In genomic region chr17:40542562-40543411, GRCh38 we compare ENCODE assay signal across 1 cellular context.
TF ChIP-seq lines count a peak whose summit lies in the region.

No MANE protein-coding gene starts in this region.

TF ChIP-seq in HepG2, 621 proteins besides CTCF, POLR2A, EP300 and RAD21 (continued from another document):
- TF ChIP-seq, protein P1, sequence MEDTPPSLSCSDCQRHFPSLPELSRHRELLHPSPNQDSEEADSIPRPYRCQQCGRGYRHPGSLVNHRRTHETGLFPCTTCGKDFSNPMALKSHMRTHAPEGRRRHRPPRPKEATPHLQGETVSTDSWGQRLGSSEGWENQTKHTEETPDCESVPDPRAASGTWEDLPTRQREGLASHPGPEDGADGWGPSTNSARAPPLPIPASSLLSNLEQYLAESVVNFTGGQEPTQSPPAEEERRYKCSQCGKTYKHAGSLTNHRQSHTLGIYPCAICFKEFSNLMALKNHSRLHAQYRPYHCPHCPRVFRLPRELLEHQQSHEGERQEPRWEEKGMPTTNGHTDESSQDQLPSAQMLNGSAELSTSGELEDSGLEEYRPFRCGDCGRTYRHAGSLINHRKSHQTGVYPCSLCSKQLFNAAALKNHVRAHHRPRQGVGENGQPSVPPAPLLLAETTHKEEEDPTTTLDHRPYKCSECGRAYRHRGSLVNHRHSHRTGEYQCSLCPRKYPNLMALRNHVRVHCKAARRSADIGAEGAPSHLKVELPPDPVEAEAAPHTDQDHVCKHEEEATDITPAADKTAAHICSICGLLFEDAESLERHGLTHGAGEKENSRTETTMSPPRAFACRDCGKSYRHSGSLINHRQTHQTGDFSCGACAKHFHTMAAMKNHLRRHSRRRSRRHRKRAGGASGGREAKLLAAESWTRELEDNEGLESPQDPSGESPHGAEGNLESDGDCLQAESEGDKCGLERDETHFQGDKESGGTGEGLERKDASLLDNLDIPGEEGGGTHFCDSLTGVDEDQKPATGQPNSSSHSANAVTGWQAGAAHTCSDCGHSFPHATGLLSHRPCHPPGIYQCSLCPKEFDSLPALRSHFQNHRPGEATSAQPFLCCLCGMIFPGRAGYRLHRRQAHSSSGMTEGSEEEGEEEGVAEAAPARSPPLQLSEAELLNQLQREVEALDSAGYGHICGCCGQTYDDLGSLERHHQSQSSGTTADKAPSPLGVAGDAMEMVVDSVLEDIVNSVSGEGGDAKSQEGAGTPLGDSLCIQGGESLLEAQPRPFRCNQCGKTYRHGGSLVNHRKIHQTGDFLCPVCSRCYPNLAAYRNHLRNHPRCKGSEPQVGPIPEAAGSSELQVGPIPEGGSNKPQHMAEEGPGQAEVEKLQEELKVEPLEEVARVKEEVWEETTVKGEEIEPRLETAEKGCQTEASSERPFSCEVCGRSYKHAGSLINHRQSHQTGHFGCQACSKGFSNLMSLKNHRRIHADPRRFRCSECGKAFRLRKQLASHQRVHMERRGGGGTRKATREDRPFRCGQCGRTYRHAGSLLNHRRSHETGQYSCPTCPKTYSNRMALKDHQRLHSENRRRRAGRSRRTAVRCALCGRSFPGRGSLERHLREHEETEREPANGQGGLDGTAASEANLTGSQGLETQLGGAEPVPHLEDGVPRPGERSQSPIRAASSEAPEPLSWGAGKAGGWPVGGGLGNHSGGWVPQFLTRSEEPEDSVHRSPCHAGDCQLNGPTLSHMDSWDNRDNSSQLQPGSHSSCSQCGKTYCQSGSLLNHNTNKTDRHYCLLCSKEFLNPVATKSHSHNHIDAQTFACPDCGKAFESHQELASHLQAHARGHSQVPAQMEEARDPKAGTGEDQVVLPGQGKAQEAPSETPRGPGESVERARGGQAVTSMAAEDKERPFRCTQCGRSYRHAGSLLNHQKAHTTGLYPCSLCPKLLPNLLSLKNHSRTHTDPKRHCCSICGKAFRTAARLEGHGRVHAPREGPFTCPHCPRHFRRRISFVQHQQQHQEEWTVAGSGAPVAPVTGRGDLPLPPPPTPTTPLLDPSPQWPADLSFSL (CRISPR knock-in tag; IDR thresholded peaks at IDR 0.05) = no peak
- TF ChIP-seq SAFB2 (CRISPR knock-in tag; IDR thresholded peaks at IDR 0.05; ENCODE audit: borderline replicate concordance, low read depth) (no peak), ZSCAN22 (CRISPR knock-in tag; IDR thresholded peaks at IDR 0.05) (no peak)
- TF ChIP-seq, protein P2, sequence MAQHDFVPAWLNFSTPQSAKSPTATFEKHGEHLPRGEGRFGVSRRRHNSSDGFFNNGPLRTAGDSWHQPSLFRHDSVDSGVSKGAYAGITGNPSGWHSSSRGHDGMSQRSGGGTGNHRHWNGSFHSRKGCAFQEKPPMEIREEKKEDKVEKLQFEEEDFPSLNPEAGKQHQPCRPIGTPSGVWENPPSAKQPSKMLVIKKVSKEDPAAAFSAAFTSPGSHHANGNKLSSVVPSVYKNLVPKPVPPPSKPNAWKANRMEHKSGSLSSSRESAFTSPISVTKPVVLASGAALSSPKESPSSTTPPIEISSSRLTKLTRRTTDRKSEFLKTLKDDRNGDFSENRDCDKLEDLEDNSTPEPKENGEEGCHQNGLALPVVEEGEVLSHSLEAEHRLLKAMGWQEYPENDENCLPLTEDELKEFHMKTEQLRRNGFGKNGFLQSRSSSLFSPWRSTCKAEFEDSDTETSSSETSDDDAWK (CRISPR knock-in tag; IDR thresholded peaks at IDR 0.05) = no peak
- TF ChIP-seq, protein P3, sequence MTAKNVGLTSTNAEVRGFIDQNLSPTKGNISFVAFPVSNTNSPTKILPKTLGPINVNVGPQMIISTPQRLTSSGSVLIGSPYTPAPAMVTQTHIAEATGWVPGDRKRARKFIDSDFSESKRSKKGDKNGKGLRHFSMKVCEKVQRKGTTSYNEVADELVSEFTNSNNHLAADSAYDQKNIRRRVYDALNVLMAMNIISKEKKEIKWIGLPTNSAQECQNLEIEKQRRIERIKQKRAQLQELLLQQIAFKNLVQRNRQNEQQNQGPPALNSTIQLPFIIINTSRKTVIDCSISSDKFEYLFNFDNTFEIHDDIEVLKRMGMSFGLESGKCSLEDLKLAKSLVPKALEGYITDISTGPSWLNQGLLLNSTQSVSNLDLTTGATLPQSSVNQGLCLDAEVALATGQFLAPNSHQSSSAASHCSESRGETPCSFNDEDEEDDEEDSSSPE (CRISPR knock-in tag; IDR thresholded peaks at IDR 0.05) = peak; percentile 67
TF ChIP-seq in HepG2: peak in this region for 91.
